26 cellular contexts compared by ENCODE assay signal in the genomic region with DNA sequence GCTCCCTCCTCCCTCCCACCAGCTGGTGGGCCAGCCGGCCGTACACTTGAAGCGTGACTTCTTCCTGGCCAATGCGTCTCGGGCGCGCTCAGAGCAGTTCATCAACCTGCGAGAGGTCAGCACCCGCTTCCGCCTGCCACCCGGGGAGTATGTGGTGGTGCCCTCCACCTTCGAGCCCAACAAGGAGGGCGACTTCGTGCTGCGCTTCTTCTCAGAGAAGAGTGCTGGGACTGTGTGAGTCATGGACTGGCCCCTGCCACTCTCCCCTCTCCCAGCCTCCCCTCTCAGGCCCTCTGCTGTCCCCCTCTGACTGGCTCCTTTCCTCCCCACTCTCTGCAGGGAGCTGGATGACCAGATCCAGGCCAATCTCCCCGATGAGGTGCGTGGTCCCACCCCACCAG. TPM values are rescaled to one million over a fixed set of nuclear protein-coding genes. Genes with fewer than 3 reads are reported as not detected.
"Had no signal": no experiment of that assay in that cellular context is flagged by ENCODE, and none has a peak within 500 bp of the region (broad histone marks: within the 10 kb centered on the region; RNA-seq: fewer than 3 reads in every experiment).

No MANE protein-coding gene starts in this region.

- FAIRE-seq: urothelium cell line had no signal

- H3K4me1 Mint-ChIP-seq: mesothelial cell of epicardium had no signal

- H3K27me3 ChIP-seq: heart left ventricle, suprapubic skin, tibial nerve had no signal

- H3K9me3 ChIP-seq: heart left ventricle, prostate gland, suprapubic skin, tibial nerve had no signal

- ATAC-seq: heart left ventricle; naive thymus-derived CD8-positive, alpha-beta T cell; T-helper 17 cell had no signal

- H3K36me3 Mint-ChIP-seq: activated naive CD8-positive, alpha-beta T cell treated with anti-CD3 and anti-CD28 coated beads for 36 hours had no signal

- H3K27ac ChIP-seq: epithelial cell of prostate, heart left ventricle, prostate gland, suprapubic skin, tibial nerve had no signal

- H3K27ac Mint-ChIP-seq: activated CD4-positive, alpha-beta memory T cell treated with anti-CD3 and anti-CD28 coated beads, Interleukin-2, amount 10 ng/mL, durations not matched to agents 7 days and 5 days; activated naive CD8-positive, alpha-beta T cell treated with anti-CD3 and anti-CD28 coated beads for 36 hours; naive thymus-derived CD8-positive, alpha-beta T cell; stimulated activated naive CD8-positive, alpha-beta T cell treated with anti-CD3 and anti-CD28 coated beads, Interleukin-15, Interleukin-2, amounts not matched to agents 100 ng/mL and 50 ng/mL, for 24 hours had no signal

- H3K4me1 ChIP-seq: heart left ventricle, prostate gland, suprapubic skin, tibial nerve had no signal

- H3K9me3 Mint-ChIP-seq: activated CD4-positive, alpha-beta memory T cell treated with anti-CD3 and anti-CD28 coated beads, Interleukin-2, amount 10 ng/mL, durations not matched to agents 7 days and 5 days; activated naive CD8-positive, alpha-beta T cell treated with anti-CD3 and anti-CD28 coated beads for 36 hours; mesothelial cell of epicardium; naive thymus-derived CD8-positive, alpha-beta T cell; stimulated activated naive CD8-positive, alpha-beta T cell treated with anti-CD3 and anti-CD28 coated beads, Interleukin-15, Interleukin-2, amounts not matched to agents 100 ng/mL and 50 ng/mL, for 24 hours had no signal

- H3K4me3 ChIP-seq: heart left ventricle, prostate gland, suprapubic skin, tibial nerve had no signal

- H3K27me3 Mint-ChIP-seq: activated CD4-positive, alpha-beta memory T cell treated with anti-CD3 and anti-CD28 coated beads, Interleukin-2, amount 10 ng/mL, durations not matched to agents 7 days and 5 days; activated naive CD8-positive, alpha-beta T cell treated with anti-CD3 and anti-CD28 coated beads for 36 hours; naive thymus-derived CD8-positive, alpha-beta T cell; stimulated activated naive CD8-positive, alpha-beta T cell treated with anti-CD3 and anti-CD28 coated beads, Interleukin-15, Interleukin-2, amounts not matched to agents 100 ng/mL and 50 ng/mL, for 24 hours; T-helper 17 cell had no signal

- H3K4me3 Mint-ChIP-seq: activated CD4-positive, alpha-beta memory T cell treated with anti-CD3 and anti-CD28 coated beads, Interleukin-2, amount 10 ng/mL, durations not matched to agents 7 days and 5 days; activated naive CD8-positive, alpha-beta T cell treated with anti-CD3 and anti-CD28 coated beads for 36 hours; mesothelial cell of epicardium; naive thymus-derived CD8-positive, alpha-beta T cell; stimulated activated naive CD8-positive, alpha-beta T cell treated with anti-CD3 and anti-CD28 coated beads, Interleukin-15, Interleukin-2, amounts not matched to agents 100 ng/mL and 50 ng/mL, for 24 hours; T-helper 17 cell had no signal

- DNase-seq: activated CD4-positive, alpha-beta memory T cell treated with anti-CD3 and anti-CD28 coated beads, Interleukin-2, amount 10 ng/mL, durations not matched to agents 7 days and 5 days; activated CD4-positive, alpha-beta T cell treated with anti-CD3 and anti-CD28 coated beads for 48 hours; activated CD4-positive, CD25-positive, alpha-beta regulatory T cell; activated naive CD4-positive, alpha-beta T cell treated with Interleukin-2 at 50 U/mL for 16 hours; activated naive CD8-positive, alpha-beta T cell treated with anti-CD3 and anti-CD28 coated beads for 36 hours; activated T-cell treated with anti-CD3 and anti-CD28 coated beads, Interleukin-2, amount 50 U/mL, for 48 hours; amniotic stem cell; cerebellar nuclear complex; cortex of kidney; islet precursor cell; stimulated activated CD4-positive, alpha-beta T cell treated with anti-CD3 and anti-CD28 coated beads, Interleukin-12 subunit alpha, Interleukin-12 subunit beta, amount 100 ng/mL, for 4 hours; SW 1271; T-helper 17 cell had no signal

RNA-seq across cellular contexts. Expression of gene SPDYC, which starts 36.4 kb away (rescaled TPM):
- total RNA-seq: activated CD4-positive, alpha-beta memory T cell treated with anti-CD3 and anti-CD28 coated beads, Interleukin-2, amount 10 ng/mL, durations not matched to agents 7 days and 5 days; activated naive CD8-positive, alpha-beta T cell treated with anti-CD3 and anti-CD28 coated beads for 36 hours; bronchial epithelial cell; fibroblast of villous mesenchyme; heart left ventricle; lung microvascular endothelial cell; mesothelial cell of epicardium; naive thymus-derived CD8-positive, alpha-beta T cell; osteocyte; prostate gland; suprapubic skin; tibial nerve had no signal
- polyA plus RNA-seq: heart left ventricle; naive thymus-derived CD8-positive, alpha-beta T cell had no signal
